18 cellular contexts compared by ENCODE assay signal in the genomic region with DNA sequence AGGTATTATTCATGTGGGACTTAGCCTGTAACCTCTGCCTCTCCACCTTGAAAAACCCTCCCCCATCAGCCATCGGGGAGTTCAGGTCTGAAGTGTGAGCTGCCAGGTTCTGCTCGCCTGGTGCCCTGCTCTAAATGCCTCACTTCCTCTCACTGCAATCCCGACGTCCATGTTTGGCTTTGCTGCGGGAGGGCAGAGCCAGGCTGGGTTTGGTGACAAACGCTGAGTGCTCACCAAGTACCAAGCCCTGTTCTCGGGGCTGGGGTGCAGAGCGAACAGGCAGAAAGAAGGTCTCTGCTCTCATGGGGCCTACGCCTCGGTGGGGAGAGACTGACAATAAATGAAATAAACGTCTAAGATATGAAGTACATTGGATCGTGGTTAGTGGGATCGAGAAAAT. TPM values are rescaled to one million over a fixed set of nuclear protein-coding genes. Genes with fewer than 3 reads are reported as not detected.
"Had no signal": no experiment of that assay in that cellular context is flagged by ENCODE, and none has a peak within 500 bp of the region (broad histone marks: within the 10 kb centered on the region; RNA-seq: fewer than 3 reads in every experiment).

No MANE protein-coding gene starts in this region.

- ATAC-seq: activated T-helper 17 cell treated with anti-CD3 and anti-CD28 coated beads, Interleukin-2, amount 50 U/mL, for 72 hours; left lung; pancreas; T-cell had no signal

- H3K36me3 ChIP-seq: left lung, pancreas, tibial nerve had no signal

- H3K4me3 Mint-ChIP-seq: activated T-helper 17 cell treated with anti-CD3 and anti-CD28 coated beads, Interleukin-2, amount 50 U/mL, for 72 hours; memory B cell; neural crest cell; T-cell had no signal

- H3K9me3 ChIP-seq: left lung, pancreas, SK-N-SH, tibial nerve had no signal

- H3K9me3 Mint-ChIP-seq: activated T-helper 17 cell treated with anti-CD3 and anti-CD28 coated beads, Interleukin-2, amount 50 U/mL, for 72 hours; memory B cell; T-cell had no signal

- H3K27ac Mint-ChIP-seq: activated T-helper 17 cell treated with anti-CD3 and anti-CD28 coated beads, Interleukin-2, amount 50 U/mL, for 72 hours; memory B cell; T-cell had no signal

- H3K27ac ChIP-seq: left lung, pancreas, skin epidermis had no signal

- H3K36me3 Mint-ChIP-seq: memory B cell, T-cell had no signal

- H3K4me2 ChIP-seq: SK-N-SH had no signal

- FAIRE-seq: colon, keratinocyte, pancreas had no signal

- DNase-seq: activated CD4-positive, alpha-beta T cell treated with anti-CD3 and anti-CD28 coated beads for 1 hour; activated CD4-positive, alpha-beta T cell treated with anti-CD3 and anti-CD28 coated beads, Interleukin-2, amount 50 U/mL, for 4 hours; activated naive CD4-positive, alpha-beta T cell treated with Interleukin-2 at 50 U/mL for 16 hours; left lung; pancreas; stimulated activated CD4-positive, alpha-beta T cell treated with anti-CD3 and anti-CD28 coated beads, Interleukin-15, amount 100 ng/mL, for 24 hours; stimulated activated CD4-positive, alpha-beta T cell treated with anti-CD3 and anti-CD28 coated beads, Interleukin-4, amount 100 ng/mL, for 1 hour; stimulated activated naive CD4-positive, alpha-beta T cell; T-cell; T1000 had no signal

- H3K27me3 ChIP-seq: pancreas had no signal

- H3K4me1 Mint-ChIP-seq: activated T-helper 17 cell treated with anti-CD3 and anti-CD28 coated beads, Interleukin-2, amount 50 U/mL, for 72 hours had no signal

- H3K9ac ChIP-seq: SK-N-SH had no signal

- H3K4me3 ChIP-seq: left lung, pancreas, skin epidermis, tibial nerve had no signal

RNA-seq across cellular contexts. Expression of a gene that starts 2.1 kb away (rescaled TPM):
- polyA plus RNA-seq: keratinocyte, SK-N-SH had no signal
